In the genomic region with DNA sequence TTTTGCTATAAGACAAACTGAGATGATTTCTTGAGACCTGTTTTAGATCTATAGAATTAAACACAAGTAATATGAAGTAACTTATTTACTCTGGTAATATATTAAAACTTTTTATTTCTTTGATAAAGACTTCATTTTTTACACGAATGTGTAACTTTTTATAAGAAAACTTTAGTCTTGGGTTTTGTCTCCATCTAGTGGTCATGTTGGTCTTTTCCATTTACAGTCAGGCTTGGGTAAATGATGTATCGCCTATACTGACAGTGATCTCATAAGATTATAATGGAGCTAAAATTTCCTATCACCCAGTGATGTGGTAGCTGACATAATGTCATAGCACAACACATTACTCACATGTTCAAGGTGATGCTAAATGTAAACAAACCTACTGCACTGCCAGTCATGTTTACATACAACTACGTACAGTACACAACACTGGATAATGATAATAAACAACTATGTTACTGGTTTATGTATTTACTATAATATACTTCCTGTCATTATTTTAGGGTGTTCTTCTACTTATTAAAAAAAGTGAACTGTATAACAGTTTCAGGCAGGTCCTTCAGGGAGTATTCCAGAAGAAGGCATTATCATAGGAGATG, we compare ENCODE assay signal across 9 cellular contexts. TPM values are rescaled to one million over a fixed set of nuclear protein-coding genes. Genes with fewer than 3 reads are reported as not detected.
A peak's percentile ranks its signal among the peaks of the same experiment; 100 is the strongest.
DNase-seq lines count a peak whose midpoint lies in the region; ATAC-seq and TF ChIP-seq lines count a peak whose summit lies in the region.
"Had no signal": no experiment of that assay in that cellular context is flagged by ENCODE, and none has a peak within 500 bp of the region (broad histone marks: within the 10 kb centered on the region; RNA-seq: fewer than 3 reads in every experiment).

No MANE protein-coding gene starts in this region.

- in situ Hi-C loops in Panc1 (cut with HindIII; ENCODE audit: low pct_unique_long_range_greater_than_20kb, low sequenced_read_pairs) = no loop called here

- TF ChIP-seq CTCF in heart left ventricle (IDR thresholded peaks at IDR 0.05) (peak; percentile 50 to 80 (median 72)), Panc1 (IDR thresholded peaks at IDR 0.05) (peak; percentile 77; the same call in 1 of the 2 replicates), endodermal cell (conservative IDR thresholded peaks at IDR 0.05) (peak; percentile 91), natural killer cell (IDR thresholded peaks at IDR 0.05) (peak; percentile 98)

- H3K36me3 Mint-ChIP-seq in endodermal cell (ENCODE audit: low read depth) = no peaks in the 10 kb centered on the region
- H3K36me3 Mint-ChIP-seq in natural killer cell = peaks cover 5% of the 10 kb centered on the region

- no peak for DNase-seq in heart left ventricle
- DNase-seq in Right ventricle myocardium inferior (ENCODE audit: missing footprints) = no peak
- peak; percentile 85 for DNase-seq in HT-29 (ENCODE audit: low spot score)
- DNase-seq in Panc1 (ENCODE audit: low read depth, low spot score) = no peak
- no peak for DNase-seq in endodermal cell
- no peak for DNase-seq in natural killer cell
- DNase-seq in activated gamma-delta T cell (lab: John Stamatoyannopoulos, UW) = no peak

- H3K27me3 ChIP-seq in heart left ventricle (no peaks in the 10 kb centered on the region), Panc1 (ENCODE audit: control insufficient read depth, insufficient read depth, low read length) (no peaks in the 10 kb centered on the region), endodermal cell (ENCODE audit: control insufficient read depth, insufficient read depth, low read length, poor library complexity, severe bottlenecking) (peaks cover 5% of the 10 kb centered on the region)

- H3K9ac ChIP-seq in endodermal cell (ENCODE audit: extremely low read depth, low read length, poor library complexity, severe bottlenecking) = no peak overlapping the region

- POLR2A ChIA-PET in Panc1 (lab: Charles Lee) = interaction anchor here (0.6 kb wide), 2 partner anchors 222 to 327 kb away, joined by 3 read pairs; no protein-coding TSS in a partner anchor

- H3K4me3 Mint-ChIP-seq in endodermal cell (no peak overlapping the region), natural killer cell (no peak overlapping the region)

- no TSS peak for BruUV-seq in Panc1 (replicated peaks; lab: Mats Ljungman, UMichigan)

- H3K27me3 Mint-ChIP-seq in endodermal cell (ENCODE audit: insufficient read depth) (peaks cover 9% of the 10 kb centered on the region), natural killer cell (ENCODE audit: low read depth in 2 of 2) (no peaks in the 10 kb centered on the region)

- H3K27ac ChIP-seq in heart left ventricle (no peak overlapping the region), Panc1 (ENCODE audit: low read length) (no peak overlapping the region), endodermal cell (ENCODE audit: low read depth, low read length) (no peak overlapping the region)

- TF ChIP-seq POLR2A in heart left ventricle (IDR thresholded peaks at IDR 0.05) = no peak

- H3K4me1 Mint-ChIP-seq in endodermal cell (no peaks in the 10 kb centered on the region), natural killer cell (no peaks in the 10 kb centered on the region)

- WGBS in heart left ventricle, 4 donors = 18 to 29% (median 24%) methylated on average over 3 of the region's 3 CpGs
- 39% methylated on average over 3 of the region's 3 CpGs; no CpG with 5 or more reads in 1 of the 2 experiments for WGBS in endodermal cell (ENCODE audit: insufficient coverage in 1 of 2, insufficient read length in 1 of 2), 2 experiments

- no peaks in the 10 kb centered on the region for H3K9me3 ChIP-seq in heart left ventricle
- H3K9me3 ChIP-seq in Panc1 (ENCODE audit: control insufficient read depth, insufficient read depth, low read depth, low read length) = no peaks in the 10 kb centered on the region
- no peaks in the 10 kb centered on the region for H3K9me3 ChIP-seq in endodermal cell (ENCODE audit: control insufficient read depth, low read length)

- CTCF ChIA-PET in Panc1 (lab: Charles Lee) = interaction anchor here (1.5 kb wide), 1 partner anchor 609 kb away, joined by 6 read pairs; no protein-coding TSS in a partner anchor

- intact Hi-C loops in heart left ventricle (cut with DNase I) (loop anchor here in 8 of 10 donors (2.0 to 10.0 kb wide), 6 partner anchors 330 to 1270 kb away; no protein-coding TSS in a partner anchor), Right ventricle myocardium inferior (cut with DNase I) (loop anchor here (5.0 to 10.0 kb wide), 2 partner anchors 320 to 607 kb away; no protein-coding TSS in a partner anchor), Panc1 (cut with micrococcal nuclease; ENCODE audit: unreplicated experiment) (loop anchor here (2.0 to 10.0 kb wide), 4 partner anchors 177 to 1270 kb away; no protein-coding TSS in a partner anchor), natural killer cell (cut with micrococcal nuclease) (loop anchor here (1.0 to 10.0 kb wide), 5 partner anchors 179 to 1270 kb away; no protein-coding TSS in a partner anchor)

- no peaks in the 10 kb centered on the region for H3K4me1 ChIP-seq in heart left ventricle
- no peaks in the 10 kb centered on the region for H3K4me1 ChIP-seq in Panc1 (ENCODE audit: control insufficient read depth, insufficient read depth, low read length)
- no peaks in the 10 kb centered on the region for H3K4me1 ChIP-seq in endodermal cell (ENCODE audit: control insufficient read depth, insufficient read depth, low read length)

- H3K36me3 ChIP-seq in heart left ventricle (peaks cover 0 to 35% (median 22%) of the 10 kb centered on the region in 9 donors), Panc1 (ENCODE audit: control insufficient read depth, insufficient read depth, low read length) (no peaks in the 10 kb centered on the region), endodermal cell (ENCODE audit: control insufficient read depth, insufficient read depth, low read length) (no peaks in the 10 kb centered on the region)

- H3K27ac Mint-ChIP-seq in endodermal cell = no peak overlapping the region
- no peak overlapping the region for H3K27ac Mint-ChIP-seq in natural killer cell

- H3K4me3 ChIP-seq in heart left ventricle = no peak overlapping the region
- H3K4me3 ChIP-seq in Panc1 (ENCODE audit: low read depth in 2 of 2, low read length in 2 of 2) = no peak overlapping the region
- H3K4me3 ChIP-seq in endodermal cell (ENCODE audit: low read length) = no peak overlapping the region

- no peak for ATAC-seq in heart left ventricle
- no peak for ATAC-seq in Right ventricle myocardium inferior
- peak; percentile 86 for ATAC-seq in Panc1
- peak; percentile 65 to 68 (median 68) for ATAC-seq in natural killer cell
- no peak for ATAC-seq in GM21381 (IDR thresholded peaks at IDR 0.05; ENCODE audit: unreplicated experiment)

- H3K9me3 Mint-ChIP-seq in endodermal cell = no peaks in the 10 kb centered on the region
- H3K9me3 Mint-ChIP-seq in natural killer cell = no peaks in the 10 kb centered on the region

RNA-seq across cellular contexts. Expression of gene C11orf97, which starts 7.5 kb away (rescaled TPM):
- total RNA-seq in heart left ventricle (not detected), Right ventricle myocardium inferior (not detected), Panc1 (2021; ENCODE audit: unreplicated experiment) (not detected), endodermal cell (not detected), natural killer cell (not detected)
- not detected for polyA plus RNA-seq in heart left ventricle
- not detected in 2 replicates for total RNA-seq in HT-29 (2014; rRNA removed; shearing (Covaris generic))
- polyA plus RNA-seq in Panc1 (2012; ENCODE audit: insufficient read length) = not detected
- not detected for polyA plus RNA-seq in endodermal cell (2013, experiment 1 of 2)
- not detected for polyA plus RNA-seq in endodermal cell (2013, experiment 2 of 2)
- total RNA-seq: urinary bladder had no signal
- polyA plus RNA-seq: urinary bladder had no signal

RNA-seq across cellular contexts. Expression of gene ANKRD49, which starts 11.0 kb away (rescaled TPM):
- total RNA-seq in heart left ventricle (1 to 10 TPM; 3.5 to 6.9 (median 5.7) TPM), Right ventricle myocardium inferior (5.9 TPM), Panc1 (2021; ENCODE audit: unreplicated experiment) (15.4 TPM), endodermal cell (10 to 100 TPM; 11.2 to 14.4 TPM), natural killer cell (10 to 100 TPM; 47.7 to 55.6 (median 52.6) TPM)
- 10 to 100 TPM in 1 of 2 donors, 1 to 10 TPM in 1; 5.6 to 10.5 TPM for polyA plus RNA-seq in heart left ventricle
- total RNA-seq in HT-29 (2014; rRNA removed; shearing (Covaris generic)) = 4.3 and 7.5 TPM in 2 replicates
- polyA plus RNA-seq in Panc1 (2012; ENCODE audit: insufficient read length) = 8.7 TPM
- 15.2 TPM for polyA plus RNA-seq in endodermal cell (2013, experiment 1 of 2)
- polyA plus RNA-seq in endodermal cell (2013, experiment 2 of 2) = 14.8 TPM

RNA-seq across cellular contexts. Expression of gene MRE11, which starts 11.1 kb away (rescaled TPM):
- total RNA-seq in heart left ventricle (10 to 100 TPM in 2 of 9 donors, 1 to 10 TPM in 7; 4.2 to 12.3 (median 8.4) TPM), Right ventricle myocardium inferior (7.2 TPM), Panc1 (2021; ENCODE audit: unreplicated experiment) (35.0 TPM), endodermal cell (10 to 100 TPM; 38.1 to 43.5 TPM), natural killer cell (10 to 100 TPM; 42.1 to 45.2 (median 43.8) TPM)
- 1 to 10 TPM; 1.9 to 6.3 TPM for polyA plus RNA-seq in heart left ventricle
- total RNA-seq in HT-29 (2014; rRNA removed; shearing (Covaris generic)) = 17.2 and 17.9 TPM in 2 replicates
- 12.6 TPM for polyA plus RNA-seq in Panc1 (2012; ENCODE audit: insufficient read length)
- 24.4 TPM for polyA plus RNA-seq in endodermal cell (2013, experiment 1 of 2)
- 22.0 TPM for polyA plus RNA-seq in endodermal cell (2013, experiment 2 of 2)

RNA-seq across cellular contexts. Expression of gene FUT4, which starts 38.9 kb away (rescaled TPM):
- 1 to 10 TPM; 1.0 to 4.7 (median 1.3) TPM for total RNA-seq in heart left ventricle
- polyA plus RNA-seq in heart left ventricle = 1 to 10 TPM in 1 of 2 donors, under 1 TPM in 1; 0.46 to 1.0 TPM
- 1.3 TPM for total RNA-seq in Right ventricle myocardium inferior
- 54.4 and 55.1 TPM in 2 replicates for total RNA-seq in HT-29 (2014; rRNA removed; shearing (Covaris generic))
- total RNA-seq in Panc1 (2021; ENCODE audit: unreplicated experiment) = 11.2 TPM
- 4.5 TPM for polyA plus RNA-seq in Panc1 (2012; ENCODE audit: insufficient read length)
- total RNA-seq in endodermal cell = 1 to 10 TPM; 2.8 to 5.4 TPM
- polyA plus RNA-seq in endodermal cell (2013, experiment 1 of 2) = 2.3 TPM
- 2.1 TPM for polyA plus RNA-seq in endodermal cell (2013, experiment 2 of 2)
- total RNA-seq in natural killer cell = 1 to 10 TPM; 4.4 to 7.5 (median 5.6) TPM

Comparison
In these comparisons a context has a peak if more than half of its experiments do, and no peak if none do; other contexts are left out.
1. ATAC-seq: peak in Panc1 (single experiment) and natural killer cell (3 of 3); none in heart left ventricle (0 of 4), Right ventricle myocardium inferior (single experiment) and GM21381 (single experiment).
2. Peak in every context shown above with its lines, with median percentiles within 50 percentile points of each other: CTCF ChIP-seq.